In the genomic region with DNA sequence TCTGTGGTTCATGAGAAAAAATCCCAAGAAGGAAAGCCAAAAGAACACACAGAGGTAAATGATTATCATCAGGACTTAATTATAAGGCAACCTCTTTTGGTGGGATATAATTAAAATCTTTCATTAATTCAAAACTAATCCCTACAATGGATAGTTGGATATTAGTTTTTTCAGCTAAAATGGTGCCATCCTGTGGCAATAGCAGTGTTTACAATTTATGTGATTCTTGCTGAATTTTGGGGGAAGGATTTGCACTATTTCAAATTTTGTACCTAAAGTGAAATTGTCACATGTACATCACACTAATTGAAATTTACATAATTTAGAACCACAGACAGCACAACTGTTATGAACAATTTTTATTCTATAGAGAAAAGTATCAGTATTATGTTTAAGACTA, we compare ENCODE assay signal across 13 cellular contexts.
DNase-seq lines count a peak whose midpoint lies in the region; ATAC-seq, FAIRE-seq and TF ChIP-seq lines count a peak whose summit lies in the region.
"Had no signal": no experiment of that assay in that cellular context is flagged by ENCODE, and none has a peak within 500 bp of the region (broad histone marks: within the 10 kb centered on the region; RNA-seq: fewer than 3 reads in every experiment).

No MANE protein-coding gene starts in this region.

- H3K9me3 ChIP-seq in BE2C, result no peaks in the 10 kb centered on the region
- no peaks in the 10 kb centered on the region for H3K9me3 ChIP-seq in body of pancreas
- H3K9me3 ChIP-seq in lower lobe of right lung, result no peaks in the 10 kb centered on the region
- H3K9me3 ChIP-seq in CD8-positive, alpha-beta memory T cell (ENCODE audit: low read length), result no peaks in the 10 kb centered on the region

- no peak overlapping the region for H3K4me3 Mint-ChIP-seq in CD8-positive, alpha-beta memory T cell
- no peak overlapping the region for H3K4me3 Mint-ChIP-seq in activated T-helper 17 cell treated with anti-CD3 and anti-CD28 coated beads, Interleukin-2, amount 50 U/mL, for 72 hours
- H3K4me3 Mint-ChIP-seq: naive B cell had no signal

- H3K4me3 ChIP-seq in BE2C (ENCODE audit: low read depth, low read length) (no peak overlapping the region), body of pancreas (no peak overlapping the region), lower lobe of right lung (no peak overlapping the region)
- no peak overlapping the region for H3K4me3 ChIP-seq in CD8-positive, alpha-beta memory T cell (ENCODE audit: low read length)

- no peaks in the 10 kb centered on the region for H3K4me1 ChIP-seq in BE2C
- no peaks in the 10 kb centered on the region for H3K4me1 ChIP-seq in body of pancreas
- H3K4me1 ChIP-seq in lower lobe of right lung, result peaks cover 7% of the 10 kb centered on the region
- H3K4me1 ChIP-seq in CD8-positive, alpha-beta memory T cell (ENCODE audit: insufficient read depth, low read length), result no peaks in the 10 kb centered on the region

- H3K27me3 Mint-ChIP-seq in CD8-positive, alpha-beta memory T cell, result no peaks in the 10 kb centered on the region
- no peaks in the 10 kb centered on the region for H3K27me3 Mint-ChIP-seq in activated T-helper 17 cell treated with anti-CD3 and anti-CD28 coated beads, Interleukin-2, amount 50 U/mL, for 72 hours
- H3K27me3 Mint-ChIP-seq: naive B cell had no signal

- intact Hi-C loops in body of pancreas (cut with DNase I), result no loop called here
- intact Hi-C loops in lower lobe of right lung (cut with DNase I), result no loop called here

- CTCF ChIA-PET in CD8-positive, alpha-beta memory T cell (lab: Charles Lee), result interaction anchor here (1.0 to 3.0 kb wide), 2 partner anchors 23 to 115 kb away, joined by 3 to 12 read pairs; no protein-coding TSS in a partner anchor

- peaks cover 4 to 65% (median 15%) of the 10 kb centered on the region in 3 donors for H3K36me3 Mint-ChIP-seq in CD8-positive, alpha-beta memory T cell
- peaks cover 72% of the 10 kb centered on the region for H3K36me3 Mint-ChIP-seq in activated T-helper 17 cell treated with anti-CD3 and anti-CD28 coated beads, Interleukin-2, amount 50 U/mL, for 72 hours (ENCODE audit: low read depth)

- H3K27ac Mint-ChIP-seq in CD8-positive, alpha-beta memory T cell, result peak overlapping the region in 1 of 8 donors; percentile 75
- H3K27ac Mint-ChIP-seq in activated T-helper 17 cell treated with anti-CD3 and anti-CD28 coated beads, Interleukin-2, amount 50 U/mL, for 72 hours, result no peak overlapping the region

- H3K27ac ChIP-seq in body of pancreas (no peak overlapping the region), lower lobe of right lung (no peak overlapping the region)
- H3K27ac ChIP-seq in CD8-positive, alpha-beta memory T cell (ENCODE audit: low read depth, low read length), result no peak overlapping the region

- no peak for TF ChIP-seq POLR2A in H54 (IDR thresholded peaks at IDR 0.05; ENCODE audit: low read depth, low read length)
- TF ChIP-seq POLR2A in body of pancreas (IDR thresholded peaks at IDR 0.05), result no peak

- no peak for DNase-seq in BE2C
- no peak for DNase-seq in H54 (ENCODE audit: insufficient read length, low spot score)
- no peak for DNase-seq in body of pancreas
- DNase-seq in lower lobe of right lung, result no peak
- no peak for DNase-seq in GOT3 (lab: John Stamatoyannopoulos, UW)
- no peak for DNase-seq in activated naive CD4-positive, alpha-beta T cell treated with anti-CD3 and anti-CD28 coated beads, Interleukin-2, amount 50 U/mL, for 16 hours
- DNase-seq in CD8-positive, alpha-beta memory T cell, result no peak
- DNase-seq: activated T-cell treated with anti-CD3 and anti-CD28 coated beads for 4 hours; DMS79; naive B cell; stimulated activated CD4-positive, alpha-beta T cell treated with anti-CD3 and anti-CD28 coated beads, Interleukin-4, amount 100 ng/mL, for 24 hours; T1000 had no signal

- POLR2A ChIA-PET in CD8-positive, alpha-beta memory T cell (lab: Charles Lee), result no interaction called here

- peak; percentile 67 for FAIRE-seq in H54 (lab: Jason Lieb, UNC)

- peaks cover 8 to 35% (median 33%) of the 10 kb centered on the region in 3 donors for H3K4me1 Mint-ChIP-seq in CD8-positive, alpha-beta memory T cell
- peaks cover 11% of the 10 kb centered on the region for H3K4me1 Mint-ChIP-seq in activated T-helper 17 cell treated with anti-CD3 and anti-CD28 coated beads, Interleukin-2, amount 50 U/mL, for 72 hours

- no peaks in the 10 kb centered on the region for H3K36me3 ChIP-seq in BE2C
- peaks cover 0 to 5% of the 10 kb centered on the region in 2 donors for H3K36me3 ChIP-seq in body of pancreas (replicated peaks in 1 of 2; ENCODE audit: insufficient read depth in 1 of 2, low read depth in 2 of 2)
- peaks cover 70% of the 10 kb centered on the region for H3K36me3 ChIP-seq in lower lobe of right lung
- peaks cover 19% of the 10 kb centered on the region for H3K36me3 ChIP-seq in CD8-positive, alpha-beta memory T cell (ENCODE audit: insufficient read depth, low read length)

- H3K27me3 ChIP-seq in BE2C, result no peaks in the 10 kb centered on the region
- H3K27me3 ChIP-seq in body of pancreas, result no peaks in the 10 kb centered on the region
- H3K27me3 ChIP-seq in lower lobe of right lung (ENCODE audit: low read depth), result no peaks in the 10 kb centered on the region
- H3K27me3 ChIP-seq in CD8-positive, alpha-beta memory T cell (ENCODE audit: insufficient read depth, low read length, poor library complexity, severe bottlenecking), result no peaks in the 10 kb centered on the region

- ATAC-seq in body of pancreas (no peak), lower lobe of right lung (no peak)
- ATAC-seq in activated T-helper 17 cell treated with anti-CD3 and anti-CD28 coated beads, Interleukin-2, amount 50 U/mL, for 72 hours (replicated peaks), result no peak

- no peaks in the 10 kb centered on the region for H3K9me3 Mint-ChIP-seq in CD8-positive, alpha-beta memory T cell
- no peaks in the 10 kb centered on the region for H3K9me3 Mint-ChIP-seq in activated T-helper 17 cell treated with anti-CD3 and anti-CD28 coated beads, Interleukin-2, amount 50 U/mL, for 72 hours
- H3K9me3 Mint-ChIP-seq: naive B cell had no signal

- peak; percentile 28 for TF ChIP-seq CTCF in BE2C (IDR thresholded peaks at IDR 0.05; ENCODE audit: low read depth, low read length)
- peak in 6 of 7 experiments; percentile 15 to 38 (median 22) for TF ChIP-seq CTCF in body of pancreas (IDR thresholded peaks at IDR 0.05)
- TF ChIP-seq CTCF in lower lobe of right lung (IDR thresholded peaks at IDR 0.05), result peak; percentile 21
